33 cellular contexts compared by ENCODE assay signal in genomic region chr19:38773469-38774177, GRCh38. TPM values are rescaled to one million over a fixed set of nuclear protein-coding genes. Genes with fewer than 3 reads are reported as not detected.
DNase-seq lines count a peak whose midpoint lies in the region; ATAC-seq, FAIRE-seq and TF ChIP-seq lines count a peak whose summit lies in the region.
"Had no signal": no experiment of that assay in that cellular context is flagged by ENCODE, and none has a peak within 500 bp of the region (broad histone marks: within the 10 kb centered on the region; RNA-seq: fewer than 3 reads in every experiment).

LGALS7 (minus strand) TSS chr19:38773517; CDS start chr19:38773492, 25 bp downstream.

- peak within 1 kb of the TSS; percentile 57 for H3K23ac ChIP-seq in neuronal stem cell (ENCODE audit: low read depth, low read length, poor library complexity)

- POLR2A ChIA-PET in HepG2 (lab: Yijun Ruan, JAX) = interaction anchor here (1.9 kb wide), 1 partner anchor 10 kb away, joined by 7 read pairs; no protein-coding TSS in a partner anchor

- no peak within 1 kb of the TSS for H2BK12ac ChIP-seq in neuronal stem cell (ENCODE audit: low read length)

- no TSS peak for BruUV-seq in HepG2 (replicated peaks; lab: Mats Ljungman, UMichigan)

- H3K36me3 ChIP-seq in HepG2 (replicated peaks in 1 of 2; ENCODE audit: control insufficient read depth in 1 of 2, insufficient read depth in 2 of 2, low read length in 2 of 2) = no peaks in the 10 kb centered on the region
- H3K36me3 ChIP-seq in right lobe of liver = no peaks in the 10 kb centered on the region
- H3K36me3 ChIP-seq in neuronal stem cell (replicated peaks in 1 of 2; ENCODE audit: control insufficient read depth in 2 of 2, insufficient read depth in 2 of 2, low read length in 2 of 2) = no peaks in the 10 kb centered on the region
- H3K36me3 ChIP-seq: breast epithelium, left lung, SJSA1, upper lobe of left lung, WERI-Rb-1 had no signal

- H2AFZ ChIP-seq in HepG2 (ENCODE audit: low read length) (no peak within 1 kb of the TSS), neuronal stem cell (ENCODE audit: low read length) (peak within 1 kb of the TSS; percentile 35)

- H3K4ac ChIP-seq in neuronal stem cell (ENCODE audit: low read length) = no peak within 1 kb of the TSS

- no peaks in the 10 kb centered on the region for H3K79me2 ChIP-seq in HepG2 (ENCODE audit: insufficient read depth, low read length)

- TF ChIP-seq RAD21 in HepG2 (CRISPR knock-in tag; IDR thresholded peaks at IDR 0.05) = no peak

- peak within 1 kb of the TSS; percentile 49 for H2BK15ac ChIP-seq in neuronal stem cell (ENCODE audit: low read length)

- no peaks in the 10 kb centered on the region for H3K36me3 Mint-ChIP-seq in chondrocyte (ENCODE audit: low read depth)
- H3K36me3 Mint-ChIP-seq: activated naive CD8-positive, alpha-beta T cell; CD8-positive, alpha-beta T cell had no signal

- peak within 1 kb of the TSS; percentile 52 for H3K18ac ChIP-seq in neuronal stem cell (ENCODE audit: low read length)

- no peak within 1 kb of the TSS for H3K4me3 Mint-ChIP-seq in chondrocyte (ENCODE audit: unreplicated experiment)
- H3K4me3 Mint-ChIP-seq: activated naive CD8-positive, alpha-beta T cell; CD8-positive, alpha-beta T cell had no signal

- no peaks in the 10 kb centered on the region for H4K20me1 ChIP-seq in HepG2 (ENCODE audit: insufficient read depth, low read length)

- peak within 1 kb of the TSS; percentile 18 for H2BK5ac ChIP-seq in neuronal stem cell (ENCODE audit: low read length)

- peak; percentile 57 for ATAC-seq in HepG2
- ATAC-seq in right lobe of liver = no peak
- no peak for ATAC-seq in HG02938 (IDR thresholded peaks at IDR 0.05; ENCODE audit: unreplicated experiment)
- ATAC-seq in GM19351 (IDR thresholded peaks at IDR 0.05; ENCODE audit: unreplicated experiment) = no peak
- no peak for ATAC-seq in GM18867 (IDR thresholded peaks at IDR 0.05; ENCODE audit: unreplicated experiment)
- ATAC-seq: CD8-positive, alpha-beta T cell; left lung; sciatic nerve had no signal

- peaks cover 17% of the 10 kb centered on the region for H3K4me1 ChIP-seq in HepG2 (ENCODE audit: insufficient read depth, low read length)
- no peaks in the 10 kb centered on the region for H3K4me1 ChIP-seq in right lobe of liver
- H3K4me1 ChIP-seq in neuronal stem cell (ENCODE audit: control insufficient read depth in 2 of 2, insufficient read depth in 1 of 2, low read depth in 1 of 2, low read length in 2 of 2) = no peaks in the 10 kb centered on the region

- H3K4me2 ChIP-seq in HepG2 (ENCODE audit: low read depth, low read length) (peak within 1 kb of the TSS; percentile 12; the same call in 1 of the 2 replicates), neuronal stem cell (ENCODE audit: insufficient read depth, low read length, poor library complexity, severe bottlenecking) (no peak within 1 kb of the TSS)
- H3K4me2 ChIP-seq: KMS-11 had no signal

- TF ChIP-seq EP300 in HepG2 (IDR thresholded peaks at IDR 0.05; ENCODE audit: low read depth in 2 of 2, low read length in 2 of 2) = no peak
- TF ChIP-seq EP300 in HepG2 (CRISPR knock-in tag; IDR thresholded peaks at IDR 0.05; ENCODE audit: borderline replicate concordance) = no peak

- H3K9me3 ChIP-seq in HepG2 (ENCODE audit: low read length) = no peaks in the 10 kb centered on the region
- H3K9me3 ChIP-seq in right lobe of liver = no peaks in the 10 kb centered on the region
- no peaks in the 10 kb centered on the region for H3K9me3 ChIP-seq in neuronal stem cell (replicated peaks in 1 of 2; ENCODE audit: control insufficient read depth in 2 of 2, insufficient read depth in 1 of 2, low read depth in 1 of 2, low read length in 2 of 2)
- H3K9me3 ChIP-seq: breast epithelium, left lung, SJSA1, upper lobe of left lung had no signal

- no peak for FAIRE-seq in HepG2 (lab: Jason Lieb, UNC)
- FAIRE-seq: colon, H54, islet of Langerhans, RCC 7860 had no signal

- TF ChIP-seq CTCF in HepG2 (CRISPR knock-in tag; IDR thresholded peaks at IDR 0.05) = no peak
- no peak for TF ChIP-seq CTCF in right lobe of liver (IDR thresholded peaks at IDR 0.05)
- no peak for TF ChIP-seq CTCF in chondrocyte (IDR thresholded peaks at IDR 0.05)

- no peaks in the 10 kb centered on the region for H3K4me1 Mint-ChIP-seq in chondrocyte (ENCODE audit: low read depth)

- no peak within 1 kb of the TSS for H3K14ac ChIP-seq in neuronal stem cell (ENCODE audit: low read length)

- H3K27ac Mint-ChIP-seq in chondrocyte (ENCODE audit: unreplicated experiment) = no peak within 1 kb of the TSS
- H3K27ac Mint-ChIP-seq: activated naive CD8-positive, alpha-beta T cell; CD8-positive, alpha-beta T cell had no signal

- H3K27me3 ChIP-seq in HepG2 (ENCODE audit: control insufficient read depth in 1 of 2, insufficient read depth in 2 of 2, low read length in 2 of 2) (no peaks in the 10 kb centered on the region), right lobe of liver (no peaks in the 10 kb centered on the region), neuronal stem cell (ENCODE audit: control insufficient read depth in 3 of 3, insufficient read depth in 3 of 3, low read depth in 1 of 3, low read length in 3 of 3) (peaks cover 0 to 6% (median 2%) of the 10 kb centered on the region in 3 experiments)
- H3K27me3 ChIP-seq: breast epithelium, left lung, SJSA1, upper lobe of left lung had no signal

- TF ChIP-seq POLR2A in HepG2 (IDR thresholded peaks at IDR 0.05; ENCODE audit: insufficient read depth in 1 of 2, low read depth in 2 of 2, low read length in 2 of 2) (no peak), right lobe of liver (IDR thresholded peaks at IDR 0.05) (no peak)

- no peaks in the 10 kb centered on the region for H3K9me3 Mint-ChIP-seq in chondrocyte (ENCODE audit: low read depth)
- H3K9me3 Mint-ChIP-seq: CD8-positive, alpha-beta T cell had no signal

- WGBS in HepG2 (ENCODE audit: low lambda C conversion rate) = 34% methylated on average over 8 of the region's 14 CpGs
- WGBS in right lobe of liver (ENCODE audit: insufficient coverage, low coverage, low lambda C conversion rate, missing lambda C conversion rate) = 88% methylated on average over 4 of the region's 14 CpGs
- WGBS in neuronal stem cell (ENCODE audit: extremely low coverage in 2 of 2, insufficient read length in 2 of 2, insufficient replicate concordance in 1 of 2), 2 donors = no CpG with 5 or more reads among the region's 14 CpGs

- H2AK5ac ChIP-seq in neuronal stem cell (ENCODE audit: low read depth, low read length) = peak within 1 kb of the TSS; percentile 77

- H3K27ac ChIP-seq in HepG2 (ENCODE audit: extremely low read length, insufficient read depth, low read length) (no peak within 1 kb of the TSS), right lobe of liver (no peak within 1 kb of the TSS), neuronal stem cell (replicated peaks; ENCODE audit: low read length) (no peak within 1 kb of the TSS)
- H3K27ac ChIP-seq: breast epithelium, KMS-11, left lung, SJSA1, upper lobe of left lung, WERI-Rb-1 had no signal

- H3K27me3 Mint-ChIP-seq in chondrocyte (ENCODE audit: low read depth) = peaks cover 1% of the 10 kb centered on the region
- H3K27me3 Mint-ChIP-seq: activated naive CD8-positive, alpha-beta T cell had no signal

- H3K9ac ChIP-seq in HepG2 (ENCODE audit: insufficient read depth, low read depth, low read length) (0 out of 2 replicates have a peak within 1 kb of the TSS, but pooled peaks have one; percentile 8), neuronal stem cell (ENCODE audit: low read depth, low read length, poor library complexity) (no peak within 1 kb of the TSS)
- H3K9ac ChIP-seq: KMS-11 had no signal

- H3K4me3 ChIP-seq in HepG2 (replicated peaks in 1 of 3; ENCODE audit: insufficient read depth in 1 of 3, low read depth in 2 of 3, low read length in 3 of 3) (no peak within 1 kb of the TSS), right lobe of liver (no peak within 1 kb of the TSS), neuronal stem cell (ENCODE audit: low read length in 2 of 2) (peak within 1 kb of the TSS in 1 of 2 donors; percentile 24)
- H3K4me3 ChIP-seq: breast epithelium, left lung, SJSA1, upper lobe of left lung had no signal

- intact Hi-C loops in HepG2 (cut with micrococcal nuclease; ENCODE audit: unreplicated experiment) = no loop called here
- intact Hi-C loops in right lobe of liver (cut with DNase I) = no loop called here

- no peak within 1 kb of the TSS for H4K8ac ChIP-seq in neuronal stem cell (ENCODE audit: low read depth, low read length)

- no peak for DNase-seq in HepG2 (ENCODE audit: low spot score)
- no peak for DNase-seq in right lobe of liver
- peak; percentile 62 for DNase-seq in chondrocyte (ENCODE audit: low spot score)
- DNase-seq in neuronal stem cell (ENCODE audit: low spot score) = no peak
- DNase-seq in cerebellar cortex (ENCODE audit: low spot score) = no peak
- DNase-seq: activated CD4-positive, alpha-beta T cell treated with anti-CD3 and anti-CD28 coated beads for 4 hours; AML-193; CD8-positive, alpha-beta T cell; left lung; NCI-H2107; NCI-H446; NCI-H82; posterior cingulate gyrus; stimulated activated CD4-positive, alpha-beta T cell treated with anti-CD3 and anti-CD28 coated beads, Interleukin-12 subunit alpha, Interleukin-12 subunit beta, amount 100 ng/mL, for 4 hours; stimulated activated CD4-positive, alpha-beta T cell treated with anti-CD3 and anti-CD28 coated beads, Interleukin-2, amount 100 ng/mL, for 48 hours; T1000; WERI-Rb-1 had no signal

- CTCF ChIA-PET in HepG2 (lab: Yijun Ruan, JAX; ENCODE audit: low intra/inter-chr PET ratio, low total read pairs) = no interaction called here

- H2BK120ac ChIP-seq in neuronal stem cell (ENCODE audit: low read depth, low read length) = no peak within 1 kb of the TSS

- peak within 1 kb of the TSS; percentile 59 for H4K91ac ChIP-seq in neuronal stem cell (ENCODE audit: low read depth, low read length, poor library complexity)

- in situ Hi-C loops in HepG2 (cut with HindIII; ENCODE audit: extremely low pct_ligation_motif_present, low pct_unique_long_range_greater_than_20kb) = no loop called here

- peaks cover 2% of the 10 kb centered on the region for H3K79me1 ChIP-seq in neuronal stem cell (ENCODE audit: low read depth, low read length)

RNA-seq across cellular contexts. Expression of gene LGALS7, which starts in this region (rescaled TPM):
- total RNA-seq in HepG2 (2016; rRNA removed; fragmentation: Illumina TruSeq; extraction: Trizol) (not detected in 2 replicates), right lobe of liver (not detected), chondrocyte (not detected in 3 replicates)
- not detected in 2 replicates for total RNA-seq in HepG2 (2016; cell fraction: cytosol; rRNA removed; fragmentation: Illumina TruSeq; extraction: Trizol; ENCODE audit: low read depth)
- total RNA-seq in HepG2 (2016; cell fraction: insoluble cytoplasmic fraction; rRNA removed; fragmentation: Illumina TruSeq; extraction: Trizol) = not detected in 2 replicates
- 0.93 TPM in 1 of 2 replicates, not detected in the other for total RNA-seq in HepG2 (2016; cell fraction: membrane; rRNA removed; fragmentation: Illumina TruSeq; extraction: Trizol)
- total RNA-seq in HepG2 (2016; cell fraction: nucleus; rRNA removed; fragmentation: Illumina TruSeq; extraction: Trizol) = not detected in 2 replicates
- 0.73 and 0.85 TPM in 2 replicates for polyA plus RNA-seq in HepG2 (2011; rRNA removed)
- polyA plus RNA-seq in HepG2 (2011; cell fraction: cytosol; rRNA removed) = 1.6 and 1.9 TPM in 2 replicates
- 1.7 and 2.4 TPM in 2 replicates for polyA plus RNA-seq in HepG2 (2011; cell fraction: nucleus; rRNA removed)
- polyA plus RNA-seq in HepG2 (2012) = 0.35 TPM in 1 of 2 replicates, not detected in the other
- polyA plus RNA-seq in HepG2 (2016; cell fraction: cytosol; fragmentation: Illumina TruSeq; extraction: Trizol; ENCODE audit: low read depth) = not detected in 2 replicates
- not detected in 2 replicates for polyA plus RNA-seq in HepG2 (2016; cell fraction: insoluble cytoplasmic fraction; fragmentation: Illumina TruSeq; extraction: Trizol; ENCODE audit: low read depth)
- polyA plus RNA-seq in HepG2 (2016; cell fraction: membrane; fragmentation: Illumina TruSeq; extraction: Trizol; ENCODE audit: low read depth) = 0.63 TPM in 1 of 2 replicates, not detected in the other
- not detected in 2 replicates for polyA plus RNA-seq in HepG2 (2016; cell fraction: nucleus; fragmentation: Illumina TruSeq; extraction: Trizol; ENCODE audit: insufficient read depth, low read depth)
- polyA minus RNA-seq in HepG2 (2011; rRNA and poly(A)+ RNA removed; ENCODE audit: low replicate concordance) = 0.58 TPM in 1 of 2 replicates, not detected in the other
- polyA minus RNA-seq in HepG2 (2011; cell fraction: cytosol; rRNA and poly(A)+ RNA removed) = not detected in 2 replicates
- 0.99 TPM in 1 of 2 replicates, not detected in the other for polyA minus RNA-seq in HepG2 (2011; cell fraction: nucleus; rRNA and poly(A)+ RNA removed)
- polyA plus RNA-seq in neuronal stem cell (2013, experiment 1 of 2) = 0.18 TPM
- not detected for polyA plus RNA-seq in neuronal stem cell (2013, experiment 2 of 2)
- total RNA-seq: A673; CD8-positive, alpha-beta T cell; Daoy; mesenteric fat pad; sciatic nerve; SJSA1; upper lobe of left lung had no signal

Comparison
In these comparisons a context has a peak if more than half of its experiments do, and no peak if none do; other contexts are left out.
1. Peak in DNase-seq in chondrocyte; RNA of the gene not detected or under 1 TPM.